ENCODE assay signal across 5 cellular contexts in genomic region chr7:143555968-143556367, GRCh38. TPM values are rescaled to one million over a fixed set of nuclear protein-coding genes. Genes with fewer than 3 reads are reported as not detected.
"Had no signal": no experiment of that assay in that cellular context is flagged by ENCODE, and none has a peak within 500 bp of the region (broad histone marks: within the 10 kb centered on the region; RNA-seq: fewer than 3 reads in every experiment).

No MANE protein-coding gene starts in this region.

RNA-seq across cellular contexts. Expression of gene CTAGE15, which starts 15.6 kb away (rescaled TPM):
- total RNA-seq: OCI-LY7, Right ventricle myocardium inferior, Right ventricle myocardium superior, SJCRH30, SK-MEL-5 had no signal
